Comparison of ENCODE assay signal across 18 cellular contexts in the genomic region with DNA sequence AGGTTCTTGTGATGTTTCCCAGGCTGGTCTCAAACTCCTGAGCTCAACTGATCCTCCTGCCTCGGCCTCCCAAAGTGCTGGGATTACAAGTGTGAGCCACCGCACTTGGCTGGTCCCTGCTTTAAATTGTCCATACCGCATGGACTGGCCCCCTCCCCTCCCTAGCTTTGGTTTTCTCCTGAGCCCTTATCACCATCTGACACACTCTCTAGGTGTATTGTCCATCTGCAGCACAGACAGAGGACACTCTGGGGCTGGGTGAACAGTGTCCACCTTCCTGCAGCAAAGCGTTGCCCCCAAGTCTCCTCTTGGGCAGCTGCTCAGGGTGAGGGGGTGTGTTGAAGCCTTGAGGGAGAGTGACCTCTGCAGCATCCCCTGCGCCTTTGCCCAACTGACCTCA. TPM values are rescaled to one million over a fixed set of nuclear protein-coding genes. Genes with fewer than 3 reads are reported as not detected.
"Had no signal": no experiment of that assay in that cellular context is flagged by ENCODE, and none has a peak within 500 bp of the region (broad histone marks: within the 10 kb centered on the region; RNA-seq: fewer than 3 reads in every experiment).

No MANE protein-coding gene starts in this region.

- H3K27me3 ChIP-seq: SJSA1 had no signal

- H3K4me3 ChIP-seq: SJSA1, SK-N-MC had no signal

- FAIRE-seq: HTR-8/SVneo had no signal

- DNase-seq: Kasumi-1; KG1; MM.1S; NCI-H1048; NCI-H187 treated with DMSO at 0.1 percent for 48 hours; NCI-H526; NCI-H82; NK-92 treated with Interleukin-12 subunit alpha and Interleukin-12 subunit beta, amount 100 ng/mL, for 24 hours; PC-3; Right ventricle myocardium superior; SIG-M5 had no signal

- H3K27ac ChIP-seq: HL-60, SJSA1, SK-N-MC had no signal

- ATAC-seq: Panc1, PC-3 had no signal

- H3K9me3 ChIP-seq: SJSA1 had no signal

RNA-seq across cellular contexts. Expression of a gene that starts 36.0 kb away (rescaled TPM):
- total RNA-seq: M059J, OCI-LY7, PC-3, SJSA1 had no signal
